In genomic region chr13:95275322-95276118, GRCh38 we compare ENCODE assay signal across 13 cellular contexts. TPM values are rescaled to one million over a fixed set of nuclear protein-coding genes. Genes with fewer than 3 reads are reported as not detected.
DNase-seq lines count a peak whose midpoint lies in the region; ATAC-seq and TF ChIP-seq lines count a peak whose summit lies in the region.
"Had no signal": no experiment of that assay in that cellular context is flagged by ENCODE, and none has a peak within 500 bp of the region (broad histone marks: within the 10 kb centered on the region; RNA-seq: fewer than 3 reads in every experiment).

No MANE protein-coding gene starts in this region.

- peak overlapping the region; percentile 89; the same call in 1 of the 2 replicates for H2AK5ac ChIP-seq in IMR-90 (ENCODE audit: low read depth, low read length)

- peak overlapping the region; percentile 73 for H3K56ac ChIP-seq in IMR-90 (ENCODE audit: extremely low read depth, insufficient read depth, low read length)

- peak overlapping the region; percentile 77 for H3K27ac ChIP-seq in AG04450 (ENCODE audit: low read depth, low read length)
- H3K27ac ChIP-seq in IMR-90 (ENCODE audit: insufficient read depth, low read length), result peak overlapping the region; percentile 98
- peak overlapping the region; percentile 10 to 35 for H3K27ac ChIP-seq in mucosa of rectum (ENCODE audit: low read depth in 2 of 2, low read length in 2 of 2)
- no peak overlapping the region for H3K27ac ChIP-seq in CD8-positive, alpha-beta memory T cell (ENCODE audit: low read depth, low read length)
- H3K27ac ChIP-seq: BLaER1, KMS-11 had no signal

- no peak for TF ChIP-seq POLR2A in IMR-90 (IDR thresholded peaks at IDR 0.05; ENCODE audit: low read depth, low read length)

- peaks cover 26 to 61% of the 10 kb centered on the region in 2 experiments for H3K79me1 ChIP-seq in IMR-90 (ENCODE audit: low read depth in 1 of 2, low read length in 2 of 2)

- CTCF ChIA-PET in AG04450 (lab: Charles Lee) (interaction anchor here (1.0 to 3.4 kb wide), 3 partner anchors 25 to 105 kb away, joined by 4 to 23 read pairs (median 5); no protein-coding TSS in a partner anchor), IMR-90 (lab: Yijun Ruan, JAX) (interaction anchor here (0.6 to 1.5 kb wide), 2 partner anchors 83 to 96 kb away, joined by 3 read pairs; no protein-coding TSS in a partner anchor)
- CTCF ChIA-PET in CD8-positive, alpha-beta memory T cell (lab: Charles Lee), result interaction anchor here (0.7 to 0.9 kb wide), 2 partner anchors 24 to 84 kb away, joined by 3 read pairs; no protein-coding TSS in a partner anchor

- H2BK15ac ChIP-seq in IMR-90 (ENCODE audit: low read depth, low read length), result peak overlapping the region; percentile 85; the same call in 2 of the 3 replicates

- peak overlapping the region; percentile 84 for H2BK20ac ChIP-seq in IMR-90 (ENCODE audit: low read depth, low read length)

- no peaks in the 10 kb centered on the region for H3K36me3 Mint-ChIP-seq in brain
- H3K36me3 Mint-ChIP-seq in CD8-positive, alpha-beta memory T cell, result peaks cover 0 to 3% (median 0%) of the 10 kb centered on the region in 3 donors

- H3K27me3 Mint-ChIP-seq in brain, result peaks cover 16% of the 10 kb centered on the region
- H3K27me3 Mint-ChIP-seq in CD8-positive, alpha-beta memory T cell, result no peaks in the 10 kb centered on the region

- peak overlapping the region; percentile 98 for H4K5ac ChIP-seq in IMR-90 (ENCODE audit: low read depth, low read length)

- POLR2A ChIA-PET in AG04450 (lab: Yijun Ruan, JAX) (interaction anchor here (0.5 to 2.4 kb wide), 8 partner anchors 12 to 507 kb away, joined by 3 to 10 read pairs (median 4); no protein-coding TSS in a partner anchor), IMR-90 (lab: Charles Lee; ENCODE audit: unreplicated experiment) (no interaction called here)
- POLR2A ChIA-PET in CD8-positive, alpha-beta memory T cell (lab: Charles Lee), result no interaction called here

- DNase-seq in AG04450 (ENCODE audit: low read depth, low spot score) (no peak), IMR-90 (no peak), cerebellum (ENCODE audit: low spot score) (no peak), A172 (ENCODE audit: low spot score) (no peak)
- DNase-seq in CD8-positive, alpha-beta memory T cell, result no peak
- DNase-seq: effector memory CD4-positive, alpha-beta T cell; NCI-H526; stimulated activated naive CD4-positive, alpha-beta T cell treated with Interleukin-2 at 50 U/mL for 16 hours had no signal

- H4K91ac ChIP-seq in IMR-90 (ENCODE audit: insufficient read depth, low read depth, low read length), result peak overlapping the region; percentile 93

- intact Hi-C loops in IMR-90 (cut with micrococcal nuclease), result no loop called here

- no peaks in the 10 kb centered on the region for H4K20me1 ChIP-seq in IMR-90 (ENCODE audit: insufficient read depth, low read length)

- no TSS peak for BruUV-seq in IMR-90 (replicated peaks; lab: Mats Ljungman, UMichigan)

- peak overlapping the region in 2 of 5 experiments; percentile 27 to 69 for H3K4me3 Mint-ChIP-seq in brain
- H3K4me3 Mint-ChIP-seq in CD8-positive, alpha-beta memory T cell, result no peak overlapping the region

- H3K4me1 ChIP-seq in IMR-90 (ENCODE audit: control insufficient read depth, insufficient read depth, low read length) (peaks cover 45% of the 10 kb centered on the region), mucosa of rectum (ENCODE audit: control insufficient read depth in 2 of 2, insufficient read depth in 2 of 2, low read length in 2 of 2) (peaks cover 9 to 16% of the 10 kb centered on the region in 2 donors)
- no peaks in the 10 kb centered on the region for H3K4me1 ChIP-seq in CD8-positive, alpha-beta memory T cell (ENCODE audit: insufficient read depth, low read length)

- H3K23ac ChIP-seq in IMR-90 (ENCODE audit: low read depth, low read length), result peak overlapping the region; percentile 81

- H3K4me2 ChIP-seq in IMR-90 (ENCODE audit: low read depth, low read length), result peak overlapping the region; percentile 35; the same call in 1 of the 2 replicates
- H3K4me2 ChIP-seq: KMS-11 had no signal

- peak overlapping the region; percentile 91 for H3K14ac ChIP-seq in IMR-90 (replicated peaks; ENCODE audit: low read depth, low read length)

- H2BK120ac ChIP-seq in IMR-90 (ENCODE audit: low read depth, low read length), result peak overlapping the region; percentile 92

- H3K36me3 ChIP-seq in IMR-90 (ENCODE audit: control insufficient read depth, insufficient read depth, low read length), result peaks cover 6% of the 10 kb centered on the region
- no peaks in the 10 kb centered on the region for H3K36me3 ChIP-seq in mucosa of rectum (ENCODE audit: control insufficient read depth in 2 of 2, insufficient read depth in 2 of 2, low read length in 2 of 2)
- H3K36me3 ChIP-seq in CD8-positive, alpha-beta memory T cell (ENCODE audit: insufficient read depth, low read length), result no peaks in the 10 kb centered on the region

- TF ChIP-seq RAD21 in IMR-90 (IDR thresholded peaks at IDR 0.05; ENCODE audit: low read length), result no peak

- ATAC-seq in IMR-90 (ENCODE audit: low read depth) (no peak), GM21737 (IDR thresholded peaks at IDR 0.05; ENCODE audit: unreplicated experiment) (no peak)

- peaks cover 74% of the 10 kb centered on the region for H3K4me1 Mint-ChIP-seq in brain
- peaks cover 1 to 11% (median 6%) of the 10 kb centered on the region in 3 donors for H3K4me1 Mint-ChIP-seq in CD8-positive, alpha-beta memory T cell

- peak overlapping the region; percentile 84 for H3K4ac ChIP-seq in IMR-90 (ENCODE audit: low read depth, low read length)

- no peak overlapping the region for H2AFZ ChIP-seq in IMR-90 (replicated peaks; ENCODE audit: low read length, poor library complexity)

- WGBS in IMR-90 (ENCODE audit: extremely low coverage in 2 of 2, insufficient read length in 1 of 2), 2 experiments, result no CpG with 5 or more reads among the region's 4 CpGs

- in situ Hi-C loops in IMR-90 (cut with MboI; ENCODE audit: low sequenced_read_pairs), result no loop called here

- H3K18ac ChIP-seq in IMR-90 (ENCODE audit: low read depth, low read length), result peak overlapping the region; percentile 98

- peak overlapping the region; percentile 92 for H2BK5ac ChIP-seq in IMR-90 (ENCODE audit: low read depth, low read length, poor library complexity, severe bottlenecking)

- no peaks in the 10 kb centered on the region; the same call in 1 of the 2 replicates for H3K9me3 ChIP-seq in AG04450 (ENCODE audit: control insufficient read depth, insufficient read depth, low read length)
- H3K9me3 ChIP-seq in IMR-90 (ENCODE audit: control insufficient read depth, insufficient read depth, low read length), result no peaks in the 10 kb centered on the region
- H3K9me3 ChIP-seq in mucosa of rectum (ENCODE audit: control insufficient read depth in 2 of 2, low read length in 2 of 2), result no peaks in the 10 kb centered on the region
- H3K9me3 ChIP-seq in CD8-positive, alpha-beta memory T cell (ENCODE audit: low read length), result no peaks in the 10 kb centered on the region

- H3K9me1 ChIP-seq in IMR-90 (ENCODE audit: insufficient read depth, low read length), result peaks cover 36% of the 10 kb centered on the region

- peak overlapping the region; percentile 59 for H3K9ac ChIP-seq in IMR-90 (ENCODE audit: low read depth, low read length)
- no peak overlapping the region for H3K9ac ChIP-seq in mucosa of rectum (ENCODE audit: low read depth in 1 of 2, low read length in 2 of 2)
- H3K9ac ChIP-seq: BLaER1, KMS-11 had no signal

- dilution Hi-C loops in IMR-90 (cut with HindIII; ENCODE audit: low sequenced_read_pairs, unreplicated experiment), result no loop called here

- peak overlapping the region; percentile 31 to 82 (median 64) for H3K27ac Mint-ChIP-seq in brain
- H3K27ac Mint-ChIP-seq in CD8-positive, alpha-beta memory T cell, result no peak overlapping the region

- H3K9me3 Mint-ChIP-seq in brain, result no peaks in the 10 kb centered on the region
- H3K9me3 Mint-ChIP-seq in CD8-positive, alpha-beta memory T cell, result no peaks in the 10 kb centered on the region

- H4K8ac ChIP-seq in IMR-90 (ENCODE audit: low read depth in 2 of 2, low read length in 2 of 2), result peak overlapping the region; percentile 71 to 86

- H3K4me3 ChIP-seq in AG04450 (ENCODE audit: low read depth, low read length) (no peak overlapping the region), IMR-90 (ENCODE audit: insufficient read depth, low read depth, low read length) (no peak overlapping the region), mucosa of rectum (ENCODE audit: low read length in 2 of 2) (no peak overlapping the region)
- H3K4me3 ChIP-seq in CD8-positive, alpha-beta memory T cell (ENCODE audit: low read length), result no peak overlapping the region
- H3K4me3 ChIP-seq: BLaER1 had no signal

- no peaks in the 10 kb centered on the region for H3K27me3 ChIP-seq in AG04450 (ENCODE audit: control insufficient read depth, insufficient read depth, low read length)
- H3K27me3 ChIP-seq in IMR-90 (ENCODE audit: control insufficient read depth, insufficient read depth, low read length), result no peaks in the 10 kb centered on the region
- no peaks in the 10 kb centered on the region for H3K27me3 ChIP-seq in mucosa of rectum (ENCODE audit: control insufficient read depth in 2 of 2, insufficient read depth in 2 of 2, low read length in 2 of 2)
- no peaks in the 10 kb centered on the region for H3K27me3 ChIP-seq in CD8-positive, alpha-beta memory T cell (ENCODE audit: insufficient read depth, low read length, poor library complexity, severe bottlenecking)
- H3K27me3 ChIP-seq: BLaER1 had no signal

- TF ChIP-seq CTCF in AG04450 (IDR thresholded peaks at IDR 0.05; ENCODE audit: low read depth, low read length), result no peak
- no peak for TF ChIP-seq CTCF in IMR-90 (conservative IDR thresholded peaks at IDR 0.05; ENCODE audit: low read depth, low read length)
- no peak for TF ChIP-seq CTCF in brain (conservative IDR thresholded peaks at IDR 0.05)

- no peak overlapping the region for H2AK9ac ChIP-seq in IMR-90 (replicated peaks; ENCODE audit: low read depth, low read length, poor library complexity)

TF ChIP-seq in IMR-90, 13 proteins besides CTCF, POLR2A, EP300 and RAD21:
- no peak for TF ChIP-seq FOS (IDR thresholded peaks at IDR 0.05; ENCODE audit: low read depth, low read length)
- TF ChIP-seq CEBPB (IDR thresholded peaks at IDR 0.05; ENCODE audit: low read depth, low read length), result peak; percentile 76
TF ChIP-seq in IMR-90: peak in this region for 1.

RNA-seq across cellular contexts. Expression of gene ABCC4, which starts 25.7 kb away (rescaled TPM):
- polyA plus RNA-seq in AG04450 (2011; rRNA removed), result 110 and 140 TPM in 2 replicates
- polyA minus RNA-seq in AG04450 (2011; rRNA and poly(A)+ RNA removed), result 244 and 289 TPM in 2 replicates
- 41.4 and 56.1 TPM in 2 replicates for total RNA-seq in IMR-90 (2012; rRNA removed)
- polyA plus RNA-seq in IMR-90 (2012; rRNA removed), result 13.1 and 16.6 TPM in 2 replicates
- 6.5 and 6.8 TPM in 2 replicates for polyA plus RNA-seq in IMR-90 (2012; cell fraction: cytosol; rRNA removed)
- polyA plus RNA-seq in IMR-90 (2012; cell fraction: nucleus; rRNA removed; ENCODE audit: low replicate concordance), result 8.8 and 30.7 TPM in 2 replicates
- 3.2 TPM for polyA plus RNA-seq in brain (ENCODE audit: insufficient read depth, low read depth, low replicate concordance)
- 10 to 100 TPM; 11.2 to 12.5 TPM for total RNA-seq in CD8-positive, alpha-beta memory T cell
- polyA plus RNA-seq in CD8-positive, alpha-beta memory T cell, result 3.0 TPM
- total RNA-seq in cerebellum, result 8.3 TPM
- 45.7 and 51.6 TPM in 2 replicates for total RNA-seq in A172 (2014; rRNA removed; shearing (Covaris generic))

Comparison
In these comparisons a context has a peak if more than half of its experiments do, and no peak if none do; other contexts are left out.
1. H3K27ac Mint-ChIP-seq: peak in brain (5 of 5); none in CD8-positive, alpha-beta memory T cell (0 of 8).